13 cellular contexts compared by ENCODE assay signal in genomic region chr7:47402941-47403340, GRCh38.
DNase-seq lines count a peak whose midpoint lies in the region; ATAC-seq and TF ChIP-seq lines count a peak whose summit lies in the region.
"Had no signal": no experiment of that assay in that cellular context is flagged by ENCODE, and none has a peak within 500 bp of the region (broad histone marks: within the 10 kb centered on the region; RNA-seq: fewer than 3 reads in every experiment).

No MANE protein-coding gene starts in this region.

- DNase-seq in Panc1 (ENCODE audit: low read depth, low spot score) (no peak), esophagus squamous epithelium (lab: John Stamatoyannopoulos, UW) (no peak), neural progenitor cell (ENCODE audit: low spot score) (peak; percentile 15), transverse colon (peak; percentile 8), HK-2 (ENCODE audit: unreplicated experiment) (no peak)
- DNase-seq in activated CD4-positive, alpha-beta T cell treated with anti-CD3 and anti-CD28 coated beads, Interleukin-2, amount 50 U/mL, for 1 hour = no peak
- DNase-seq in activated T-cell treated with anti-CD3 and anti-CD28 coated beads, Interleukin-2, amount 50 U/mL, for 24 hours = no peak
- DNase-seq: activated CD4-positive, alpha-beta T cell treated with anti-CD3 and anti-CD28 coated beads, Interleukin-2, amount 10 ng/mL, durations not matched to agents 7 days and 5 days; IMR-90; NCI-H2029; NCI-H526 had no signal

- H3K27ac ChIP-seq in Panc1 (ENCODE audit: low read length) (peak overlapping the region; percentile 19; the same call in 1 of the 2 replicates), esophagus squamous epithelium (peak overlapping the region in 3 of 4 donors; percentile 30 to 54 (median 40)), neural progenitor cell (no peak overlapping the region), transverse colon (peak overlapping the region; percentile 1 to 54 (median 16))

- peaks cover 41% of the 10 kb centered on the region for H3K36me3 ChIP-seq in Panc1 (ENCODE audit: control insufficient read depth, insufficient read depth, low read length)
- no peaks in the 10 kb centered on the region for H3K36me3 ChIP-seq in esophagus squamous epithelium
- H3K36me3 ChIP-seq in neural progenitor cell = no peaks in the 10 kb centered on the region
- no peaks in the 10 kb centered on the region for H3K36me3 ChIP-seq in transverse colon

- H3K9me3 ChIP-seq in Panc1 (ENCODE audit: control insufficient read depth, insufficient read depth, low read depth, low read length) (no peaks in the 10 kb centered on the region), esophagus squamous epithelium (no peaks in the 10 kb centered on the region), neural progenitor cell (ENCODE audit: low read depth) (no peaks in the 10 kb centered on the region), transverse colon (no peaks in the 10 kb centered on the region)

- no peaks in the 10 kb centered on the region for H3K9me3 Mint-ChIP-seq in neural progenitor cell
- no peaks in the 10 kb centered on the region for H3K9me3 Mint-ChIP-seq in activated T-cell treated with anti-CD3 and anti-CD28 coated beads, Interleukin-2, amount 50 U/mL, for 24 hours
- H3K9me3 Mint-ChIP-seq: activated CD4-positive, alpha-beta T cell treated with anti-CD3 and anti-CD28 coated beads, Interleukin-2, amount 10 ng/mL, durations not matched to agents 7 days and 5 days; activated naive CD4-positive, alpha-beta T cell treated with anti-CD3 and anti-CD28 coated beads, Interleukin-2, amount 50 U/mL, for 72 hours; stimulated activated naive CD8-positive, alpha-beta T cell treated with anti-CD3 and anti-CD28 coated beads, Interleukin-15, Interleukin-2, amounts not matched to agents 100 ng/mL and 50 ng/mL, for 24 hours had no signal

- H3K4me3 ChIP-seq in Panc1 (ENCODE audit: low read depth in 2 of 2, low read length in 2 of 2) (no peak overlapping the region), esophagus squamous epithelium (no peak overlapping the region), neural progenitor cell (no peak overlapping the region), transverse colon (no peak overlapping the region)

- H2AFZ ChIP-seq in neural progenitor cell (replicated peaks) = no peak overlapping the region

- no peaks in the 10 kb centered on the region for H3K79me2 ChIP-seq in neural progenitor cell (ENCODE audit: low read depth)

- H3K9ac ChIP-seq in neural progenitor cell = no peak overlapping the region

- peaks cover 5% of the 10 kb centered on the region for H3K27me3 Mint-ChIP-seq in neural progenitor cell (ENCODE audit: insufficient read depth, low read depth)
- H3K27me3 Mint-ChIP-seq in activated T-cell treated with anti-CD3 and anti-CD28 coated beads, Interleukin-2, amount 50 U/mL, for 24 hours = no peaks in the 10 kb centered on the region
- H3K27me3 Mint-ChIP-seq: activated CD4-positive, alpha-beta T cell treated with anti-CD3 and anti-CD28 coated beads, Interleukin-2, amount 10 ng/mL, durations not matched to agents 7 days and 5 days; stimulated activated naive CD8-positive, alpha-beta T cell treated with anti-CD3 and anti-CD28 coated beads, Interleukin-15, Interleukin-2, amounts not matched to agents 100 ng/mL and 50 ng/mL, for 24 hours had no signal

- TF ChIP-seq EP300 in transverse colon (IDR thresholded peaks at IDR 0.05; ENCODE audit: low read depth) = no peak

- WGBS in esophagus squamous epithelium, 2 donors = 40 to 57% methylated on average over 1 to 10 of the region's 10 CpGs
- 50 to 84% methylated on average over 2 to 10 of the region's 10 CpGs for WGBS in transverse colon (ENCODE audit: low coverage in 1 of 2), 2 donors

- in situ Hi-C loops in Panc1 (cut with HindIII; ENCODE audit: low pct_unique_long_range_greater_than_20kb, low sequenced_read_pairs) = no loop called here
- in situ Hi-C loops in transverse colon (cut with MboI; ENCODE audit: low pct_ligation_motif_present in 1 of 4, low pct_unique_long_range_greater_than_20kb in 1 of 4, low sequenced_read_pairs in 3 of 4) = no loop called here

- no peaks in the 10 kb centered on the region for H3K27me3 ChIP-seq in Panc1 (ENCODE audit: control insufficient read depth, insufficient read depth, low read length)
- no peaks in the 10 kb centered on the region for H3K27me3 ChIP-seq in esophagus squamous epithelium
- no peaks in the 10 kb centered on the region for H3K27me3 ChIP-seq in neural progenitor cell
- H3K27me3 ChIP-seq in transverse colon = no peaks in the 10 kb centered on the region

- POLR2A ChIA-PET in Panc1 (lab: Charles Lee) = no interaction called here

- H3F3A ChIP-seq in neural progenitor cell (ENCODE audit: low read depth) = no peaks in the 10 kb centered on the region

- peaks cover 11% of the 10 kb centered on the region for H3K4me1 Mint-ChIP-seq in neural progenitor cell
- H3K4me1 Mint-ChIP-seq in activated T-cell treated with anti-CD3 and anti-CD28 coated beads, Interleukin-2, amount 50 U/mL, for 24 hours (ENCODE audit: low read depth) = peaks cover 8% of the 10 kb centered on the region
- H3K4me1 Mint-ChIP-seq: activated CD4-positive, alpha-beta T cell treated with anti-CD3 and anti-CD28 coated beads, Interleukin-2, amount 10 ng/mL, durations not matched to agents 7 days and 5 days had no signal

- CTCF ChIA-PET in Panc1 (lab: Charles Lee) = no interaction called here

- intact Hi-C loops in Panc1 (cut with micrococcal nuclease; ENCODE audit: unreplicated experiment) (no loop called here), esophagus squamous epithelium (cut with DNase I) (no loop called here), transverse colon (cut with DNase I; ENCODE audit: low total_unique reads) (no loop called here)

- H3K27ac Mint-ChIP-seq in neural progenitor cell = no peak overlapping the region
- H3K27ac Mint-ChIP-seq in activated T-cell treated with anti-CD3 and anti-CD28 coated beads, Interleukin-2, amount 50 U/mL, for 24 hours = no peak overlapping the region
- H3K27ac Mint-ChIP-seq: activated CD4-positive, alpha-beta T cell treated with anti-CD3 and anti-CD28 coated beads, Interleukin-2, amount 10 ng/mL, durations not matched to agents 7 days and 5 days; activated naive CD4-positive, alpha-beta T cell treated with anti-CD3 and anti-CD28 coated beads, Interleukin-2, amount 50 U/mL, for 72 hours; stimulated activated naive CD8-positive, alpha-beta T cell treated with anti-CD3 and anti-CD28 coated beads, Interleukin-15, Interleukin-2, amounts not matched to agents 100 ng/mL and 50 ng/mL, for 24 hours had no signal

- no TSS peak for BruUV-seq in Panc1 (replicated peaks; lab: Mats Ljungman, UMichigan)

- TF ChIP-seq CTCF in Panc1 (IDR thresholded peaks at IDR 0.05) (no peak), esophagus squamous epithelium (IDR thresholded peaks at IDR 0.05) (no peak), neural progenitor cell (IDR thresholded peaks at IDR 0.05) (no peak), transverse colon (IDR thresholded peaks at IDR 0.05) (no peak)

- no peak overlapping the region for H3K4me2 ChIP-seq in neural progenitor cell

- H3K4me3 Mint-ChIP-seq in neural progenitor cell = no peak overlapping the region
- H3K4me3 Mint-ChIP-seq in activated T-cell treated with anti-CD3 and anti-CD28 coated beads, Interleukin-2, amount 50 U/mL, for 24 hours = no peak overlapping the region
- H3K4me3 Mint-ChIP-seq: activated CD4-positive, alpha-beta T cell treated with anti-CD3 and anti-CD28 coated beads, Interleukin-2, amount 10 ng/mL, durations not matched to agents 7 days and 5 days; stimulated activated naive CD8-positive, alpha-beta T cell treated with anti-CD3 and anti-CD28 coated beads, Interleukin-15, Interleukin-2, amounts not matched to agents 100 ng/mL and 50 ng/mL, for 24 hours had no signal

- TF ChIP-seq POLR2A in esophagus squamous epithelium (IDR thresholded peaks at IDR 0.05) (no peak), transverse colon (IDR thresholded peaks at IDR 0.05) (no peak)

- no peaks in the 10 kb centered on the region for H4K20me1 ChIP-seq in neural progenitor cell (ENCODE audit: low read depth)

- ATAC-seq in Panc1 = peak; percentile 5; the same call in 1 of the 2 replicates
- ATAC-seq: activated naive CD4-positive, alpha-beta T cell treated with anti-CD3 and anti-CD28 coated beads, Interleukin-2, amount 50 U/mL, for 72 hours had no signal

- peaks cover 24% of the 10 kb centered on the region for H3K36me3 Mint-ChIP-seq in neural progenitor cell
- H3K36me3 Mint-ChIP-seq in activated T-cell treated with anti-CD3 and anti-CD28 coated beads, Interleukin-2, amount 50 U/mL, for 24 hours (ENCODE audit: low read depth) = no peaks in the 10 kb centered on the region
- H3K36me3 Mint-ChIP-seq: activated naive CD4-positive, alpha-beta T cell treated with anti-CD3 and anti-CD28 coated beads, Interleukin-2, amount 50 U/mL, for 72 hours had no signal

- H3K4me1 ChIP-seq in Panc1 (ENCODE audit: control insufficient read depth, insufficient read depth, low read length) (peaks cover 56% of the 10 kb centered on the region), esophagus squamous epithelium (peaks cover 15 to 51% (median 36%) of the 10 kb centered on the region in 3 donors), neural progenitor cell (peaks cover 8% of the 10 kb centered on the region), transverse colon (peaks cover 29 to 35% (median 32%) of the 10 kb centered on the region in 4 donors)

Comparison
In these comparisons a context has a peak if more than half of its experiments do, and no peak if none do; other contexts are left out.
1. DNase-seq: peak in neural progenitor cell (single experiment) and transverse colon (single experiment); none in Panc1 (single experiment), esophagus squamous epithelium (single experiment), HK-2 (single experiment), activated CD4-positive, alpha-beta T cell treated with anti-CD3 and anti-CD28 coated beads, Interleukin-2, amount 50 U/mL, for 1 hour (single experiment) and activated T-cell treated with anti-CD3 and anti-CD28 coated beads, Interleukin-2, amount 50 U/mL, for 24 hours (single experiment).